In genomic region chr5:41924872-41925554, GRCh38 we compare ENCODE assay signal across 1 cellular context.
TF ChIP-seq lines count a peak whose summit lies in the region.

Gene FBXO4 (plus strand): TSS chr5:41925281. CDS start chr5:41925310, 29 bp downstream.

TF ChIP-seq in HepG2, 621 proteins besides CTCF, POLR2A, EP300 and RAD21 (continued from another document and continues in another):
- TF ChIP-seq SKIL (CRISPR knock-in tag; IDR thresholded peaks at IDR 0.05; ENCODE audit: borderline replicate concordance) (no peak), SSRP1 (CRISPR knock-in tag; IDR thresholded peaks at IDR 0.05) (no peak), RBAK (CRISPR knock-in tag; IDR thresholded peaks at IDR 0.05) (no peak), PRDM4 (CRISPR knock-in tag; IDR thresholded peaks at IDR 0.05; ENCODE audit: borderline replicate concordance) (no peak), NONO (IDR thresholded peaks at IDR 0.05) (no peak), NONO (CRISPR knock-in tag; conservative IDR thresholded peaks at IDR 0.05) (peak; percentile 93), ADNP (CRISPR knock-in tag; IDR thresholded peaks at IDR 0.05) (no peak), ZNF253 (CRISPR knock-in tag; IDR thresholded peaks at IDR 0.05; ENCODE audit: borderline replicate concordance) (no peak), HDAC2 (CRISPR knock-in tag; IDR thresholded peaks at IDR 0.05) (peak; percentile 95), TBP (CRISPR knock-in tag; IDR thresholded peaks at IDR 0.05) (no peak), PATZ1 (CRISPR knock-in tag; IDR thresholded peaks at IDR 0.05) (peak; percentile 52), HOXA3 (CRISPR knock-in tag; IDR thresholded peaks at IDR 0.05) (peak; percentile 92), PAWR (CRISPR knock-in tag; IDR thresholded peaks at IDR 0.05; ENCODE audit: borderline replicate concordance) (no peak), SPEN (CRISPR knock-in tag; IDR thresholded peaks at IDR 0.05; ENCODE audit: low read depth) (peak; percentile 74; the same call in 1 of the 2 replicates), ZNF556 (CRISPR knock-in tag; IDR thresholded peaks at IDR 0.05; ENCODE audit: borderline replicate concordance) (peak; percentile 91; the same call in 1 of the 2 replicates), MEIS2 (CRISPR knock-in tag; IDR thresholded peaks at IDR 0.05) (no peak), PAXIP1 (CRISPR knock-in tag; conservative IDR thresholded peaks at IDR 0.05) (peak; percentile 47; the same call in 1 of the 2 replicates), MXI1 (IDR thresholded peaks at IDR 0.05; ENCODE audit: borderline replicate concordance, low read depth, low read length) (peak; percentile 71; the same call in 1 of the 3 replicates), KMT2B (CRISPR knock-in tag; IDR thresholded peaks at IDR 0.05) (peak; percentile 90), ZNF776 (CRISPR knock-in tag; IDR thresholded peaks at IDR 0.05) (peak; percentile 90), ZBTB8A (CRISPR knock-in tag; IDR thresholded peaks at IDR 0.05; ENCODE audit: borderline replicate concordance, low read depth) (peak; percentile 69; the same call in 1 of the 2 replicates), FOXK2 (IDR thresholded peaks at IDR 0.05) (no peak), ZNF431 (CRISPR knock-in tag; IDR thresholded peaks at IDR 0.05; ENCODE audit: borderline replicate concordance, low read depth) (no peak), SNAPC2 (CRISPR knock-in tag; IDR thresholded peaks at IDR 0.05) (no peak; the same call in 1 of the 2 replicates), ZNF777 (CRISPR knock-in tag; IDR thresholded peaks at IDR 0.05) (peak; percentile 38; the same call in 1 of the 2 replicates), DPF2 (CRISPR knock-in tag; IDR thresholded peaks at IDR 0.05; ENCODE audit: borderline replicate concordance, low read depth) (0 out of 2 replicates have a peak, but pooled peaks have one; percentile 22), THAP11 (CRISPR knock-in tag; IDR thresholded peaks at IDR 0.05) (peak; percentile 82), ZHX2 (IDR thresholded peaks at IDR 0.05; ENCODE audit: low read depth) (peak; percentile 56), ZHX2 (CRISPR knock-in tag; IDR thresholded peaks at IDR 0.05; ENCODE audit: borderline replicate concordance) (no peak), ZNF788 (CRISPR knock-in tag; IDR thresholded peaks at IDR 0.05; ENCODE audit: borderline replicate concordance) (peak; percentile 78; the same call in 1 of the 2 replicates), ZBTB37 (CRISPR knock-in tag; IDR thresholded peaks at IDR 0.05) (no peak), ZNF839 (CRISPR knock-in tag; IDR thresholded peaks at IDR 0.05; ENCODE audit: borderline replicate concordance) (no peak), YEATS2 (CRISPR knock-in tag; IDR thresholded peaks at IDR 0.05; ENCODE audit: borderline replicate concordance) (peak; percentile 93), TOPORS (CRISPR knock-in tag; IDR thresholded peaks at IDR 0.05) (peak; percentile 81), ZGPAT (CRISPR knock-in tag; IDR thresholded peaks at IDR 0.05) (peak; percentile 94), ZFY (CRISPR knock-in tag; IDR thresholded peaks at IDR 0.05) (peak; percentile 94), PCBP1 (IDR thresholded peaks at IDR 0.05; ENCODE audit: borderline replicate concordance, low read depth, low read length) (no peak), GATAD1 (CRISPR knock-in tag; IDR thresholded peaks at IDR 0.05) (peak; percentile 86), IKZF1 (IDR thresholded peaks at IDR 0.05) (no peak), ZFP36 (IDR thresholded peaks at IDR 0.05; ENCODE audit: borderline replicate concordance, low read depth, low read length, partially characterized antibody) (no peak), CENPX (CRISPR knock-in tag; IDR thresholded peaks at IDR 0.05) (no peak), CSRNP2 (CRISPR knock-in tag; conservative IDR thresholded peaks at IDR 0.05; ENCODE audit: low read depth) (no peak), DR1 (CRISPR knock-in tag; IDR thresholded peaks at IDR 0.05) (peak; percentile 84; the same call in 1 of the 2 replicates)
